Comparison of ENCODE assay signal across 8 cellular contexts in the genomic region with DNA sequence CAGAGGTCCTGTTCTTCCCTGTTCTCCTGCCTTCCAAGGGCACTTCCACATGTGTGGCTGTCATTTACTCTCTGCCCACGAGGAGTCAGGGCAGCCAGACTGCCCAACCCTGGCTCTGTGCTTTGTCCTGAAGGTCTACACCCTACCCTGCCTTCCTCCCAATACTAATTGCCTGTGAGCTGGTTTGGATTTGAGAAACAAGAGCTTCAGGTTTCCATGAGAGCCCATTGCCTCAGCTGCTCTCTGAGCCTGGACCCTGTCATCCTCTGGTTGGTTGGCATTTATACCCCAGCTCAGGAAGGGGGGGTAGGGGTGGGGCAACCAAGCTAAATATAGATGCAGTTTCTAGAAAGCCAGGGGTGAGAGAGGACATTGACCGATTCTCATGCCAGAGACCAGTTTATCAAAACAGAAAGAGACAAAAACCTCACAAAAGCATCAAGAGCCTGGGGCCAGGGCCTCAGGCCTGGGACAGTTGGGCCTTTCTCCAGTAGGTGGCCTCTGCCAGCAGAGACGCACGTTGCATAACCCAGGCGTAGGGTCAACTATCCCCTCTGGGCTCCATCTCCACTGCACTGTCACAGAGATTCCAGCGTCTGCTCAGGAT. TPM values are rescaled to one million over a fixed set of nuclear protein-coding genes. Genes with fewer than 3 reads are reported as not detected.
A peak's percentile ranks its signal among the peaks of the same experiment; 100 is the strongest.
DNase-seq lines count a peak whose midpoint lies in the region; ATAC-seq, FAIRE-seq and TF ChIP-seq lines count a peak whose summit lies in the region.

No MANE protein-coding gene starts in this region.

- H3K9me3 Mint-ChIP-seq in activated T-helper 2 cell treated with anti-CD3 and anti-CD28 coated beads, Interferon-gamma antibody, Interleukin-2, Interleukin-4, amounts not matched to agents 10 μg/mL and 5 μg/mL and 100 μg/mL, durations not matched to agents 14 hours and 24 hours and 36 hours, result no peaks in the 10 kb centered on the region
- no peaks in the 10 kb centered on the region for H3K9me3 Mint-ChIP-seq in type B pancreatic cell

- H4K20me1 ChIP-seq in keratinocyte (ENCODE audit: control insufficient read depth, extremely low read depth, insufficient read depth, low read length), result no peaks in the 10 kb centered on the region

- H3K4me1 Mint-ChIP-seq in activated T-helper 2 cell treated with anti-CD3 and anti-CD28 coated beads, Interferon-gamma antibody, Interleukin-2, Interleukin-4, amounts not matched to agents 10 μg/mL and 5 μg/mL and 100 μg/mL, durations not matched to agents 14 hours and 24 hours and 36 hours (ENCODE audit: low read depth), result peaks cover 79% of the 10 kb centered on the region
- H3K4me1 Mint-ChIP-seq in type B pancreatic cell (ENCODE audit: unreplicated experiment), result no peaks in the 10 kb centered on the region

- no peak for FAIRE-seq in keratinocyte (lab: Jason Lieb, UNC)

- no peak overlapping the region for H3K4me3 ChIP-seq in GM12864 (ENCODE audit: low read depth, low read length)
- no peak overlapping the region for H3K4me3 ChIP-seq in keratinocyte (ENCODE audit: control insufficient read depth in 2 of 3, extremely low read depth in 1 of 3, insufficient read depth in 2 of 3, low read depth in 1 of 3, low read length in 3 of 3)

- no peak overlapping the region for H3K27ac ChIP-seq in keratinocyte (ENCODE audit: control insufficient read depth, insufficient read depth, low read length)

- H3K27me3 Mint-ChIP-seq in activated T-helper 2 cell treated with anti-CD3 and anti-CD28 coated beads, Interferon-gamma antibody, Interleukin-2, Interleukin-4, amounts not matched to agents 10 μg/mL and 5 μg/mL and 100 μg/mL, durations not matched to agents 14 hours and 24 hours and 36 hours (ENCODE audit: low read depth), result no peaks in the 10 kb centered on the region
- no peaks in the 10 kb centered on the region for H3K27me3 Mint-ChIP-seq in type B pancreatic cell

- peaks cover 12% of the 10 kb centered on the region for H3K79me2 ChIP-seq in keratinocyte (ENCODE audit: control insufficient read depth, insufficient read depth, low read length)

- no peak overlapping the region for H2AFZ ChIP-seq in keratinocyte (ENCODE audit: control insufficient read depth, low read length)

- H3K36me3 Mint-ChIP-seq in activated T-helper 2 cell treated with anti-CD3 and anti-CD28 coated beads, Interferon-gamma antibody, Interleukin-2, Interleukin-4, amounts not matched to agents 10 μg/mL and 5 μg/mL and 100 μg/mL, durations not matched to agents 14 hours and 24 hours and 36 hours (ENCODE audit: low read depth), result peaks cover 94% of the 10 kb centered on the region
- no peaks in the 10 kb centered on the region for H3K36me3 Mint-ChIP-seq in type B pancreatic cell

- H3K9me3 ChIP-seq in keratinocyte (ENCODE audit: control insufficient read depth, low read depth, low read length), result no peaks in the 10 kb centered on the region

- H3K4me1 ChIP-seq in keratinocyte (ENCODE audit: control insufficient read depth, extremely low read depth, insufficient read depth, low read length), result peaks cover 7% of the 10 kb centered on the region

- TF ChIP-seq CTCF in GM12864 (IDR thresholded peaks at IDR 0.05; ENCODE audit: low read depth, low read length, missing control alignments) (peak; percentile 56), keratinocyte (optimal IDR thresholded peaks at IDR 0.05 in 1 of 3, IDR thresholded peaks at IDR 0.05 in 1 of 3, conservative IDR thresholded peaks at IDR 0.05 in 1 of 3; ENCODE audit: extremely low read depth in 1 of 3, insufficient read depth in 2 of 3, low read length in 3 of 3) (peak; percentile 23 to 41 (median 27)), type B pancreatic cell (conservative IDR thresholded peaks at IDR 0.05) (peak; percentile 72)

- peak overlapping the region; percentile 10 for H3K4me3 Mint-ChIP-seq in activated T-helper 2 cell treated with anti-CD3 and anti-CD28 coated beads, Interferon-gamma antibody, Interleukin-2, Interleukin-4, amounts not matched to agents 10 μg/mL and 5 μg/mL and 100 μg/mL, durations not matched to agents 14 hours and 24 hours and 36 hours (ENCODE audit: low read depth)
- H3K4me3 Mint-ChIP-seq in type B pancreatic cell, result no peak overlapping the region

- no peaks in the 10 kb centered on the region for H3K9me1 ChIP-seq in keratinocyte (ENCODE audit: control insufficient read depth, extremely low read depth, insufficient read depth, low read length)

- dilution Hi-C loops in keratinocyte (cut with MboI; ENCODE audit: extremely low pct_ligation_motif_present, low sequenced_read_pairs), result no loop called here

- intact Hi-C loops in activated T-helper 2 cell treated with anti-CD3 and anti-CD28 coated beads, Interferon-gamma antibody, Interleukin-2, Interleukin-4, amounts not matched to agents 10 μg/mL and 5 μg/mL and 100 μg/mL, durations not matched to agents 14 hours and 24 hours and 36 hours (cut with micrococcal nuclease), result no loop called here

- H3K9ac ChIP-seq in keratinocyte (ENCODE audit: control insufficient read depth, extremely low read depth, insufficient read depth, low read length), result no peak overlapping the region

- H3K36me3 ChIP-seq in keratinocyte (ENCODE audit: control insufficient read depth in 2 of 2, extremely low read depth in 1 of 2, insufficient read depth in 2 of 2, low read length in 2 of 2), result peaks cover 13 to 36% of the 10 kb centered on the region in 2 experiments

- ATAC-seq in HG03108 (IDR thresholded peaks at IDR 0.05; ENCODE audit: unreplicated experiment) (peak; percentile 32), HG02885 (IDR thresholded peaks at IDR 0.05; ENCODE audit: poor library complexity, unreplicated experiment) (no peak)

- H3K27ac Mint-ChIP-seq in activated T-helper 2 cell treated with anti-CD3 and anti-CD28 coated beads, Interferon-gamma antibody, Interleukin-2, Interleukin-4, amounts not matched to agents 10 μg/mL and 5 μg/mL and 100 μg/mL, durations not matched to agents 14 hours and 24 hours and 36 hours, result peak overlapping the region; percentile 96
- no peak overlapping the region for H3K27ac Mint-ChIP-seq in type B pancreatic cell

- H3K4me2 ChIP-seq in keratinocyte (ENCODE audit: control insufficient read depth, extremely low read depth, insufficient read depth, low read depth, low read length), result no peak overlapping the region

- DNase-seq in GM12864 (ENCODE audit: low read depth), result no peak
- no peak for DNase-seq in activated T-helper 2 cell treated with anti-CD3 and anti-CD28 coated beads, Interferon-gamma antibody, Interleukin-2, Interleukin-4, amounts not matched to agents 10 μg/mL and 5 μg/mL and 100 μg/mL, durations not matched to agents 14 hours and 24 hours and 36 hours (ENCODE audit: low spot score)
- no peak for DNase-seq in keratinocyte (ENCODE audit: low read depth, low spot score)
- no peak for DNase-seq in type B pancreatic cell (ENCODE audit: extremely low spot score, unreplicated experiment)
- DNase-seq in NCI-H1930 (lab: John Stamatoyannopoulos, UW), result no peak
- no peak for DNase-seq in stimulated activated CD4-positive, alpha-beta T cell treated with anti-CD3 and anti-CD28 coated beads, Interleukin-1b, Interleukin-23, amount 100 ng/mL, for 48 hours

- H3K27me3 ChIP-seq in keratinocyte (ENCODE audit: control insufficient read depth, extremely low read depth, insufficient read depth, low read length), result no peaks in the 10 kb centered on the region

RNA-seq across cellular contexts. Expression of a gene that starts 34.5 kb away (rescaled TPM):
- 312 and 317 TPM in 2 replicates for total RNA-seq in activated T-helper 2 cell treated with anti-CD3 and anti-CD28 coated beads, Interferon-gamma antibody, Interleukin-2, Interleukin-4, amounts not matched to agents 10 μg/mL and 5 μg/mL and 100 μg/mL, durations not matched to agents 14 hours and 24 hours and 36 hours
- 29.0 to 94.7 TPM (median 43.3 TPM) in 3 replicates for polyA plus RNA-seq in keratinocyte
- polyA plus RNA-seq in keratinocyte (2011; ENCODE audit: low read depth), result 10.2 TPM
- 46.2 and 48.7 TPM in 2 replicates for polyA plus RNA-seq in keratinocyte (2011; cell fraction: cytosol; rRNA removed)
- 69.6 and 86.5 TPM in 2 replicates for polyA plus RNA-seq in keratinocyte (2011; cell fraction: nucleus; rRNA removed)
- 19.7 and 55.7 TPM in 2 replicates for polyA plus RNA-seq in keratinocyte (2012; ENCODE audit: low replicate concordance)
- polyA minus RNA-seq in keratinocyte, result 39.0 to 158 TPM (median 72.7 TPM) in 3 replicates
- 38.6 TPM for polyA minus RNA-seq in keratinocyte (2011; cell fraction: cytosol; rRNA and poly(A)+ RNA removed)
- polyA minus RNA-seq in keratinocyte (2011; cell fraction: nucleus; rRNA and poly(A)+ RNA removed), result 39.1 and 52.8 TPM in 2 replicates
- total RNA-seq in type B pancreatic cell (ENCODE audit: low replicate concordance), result 0.77 and 1.5 TPM in 2 replicates

RNA-seq across cellular contexts. Expression of a gene that starts 50.6 kb away (rescaled TPM):
- total RNA-seq in activated T-helper 2 cell treated with anti-CD3 and anti-CD28 coated beads, Interferon-gamma antibody, Interleukin-2, Interleukin-4, amounts not matched to agents 10 μg/mL and 5 μg/mL and 100 μg/mL, durations not matched to agents 14 hours and 24 hours and 36 hours, result 251 and 253 TPM in 2 replicates
- polyA plus RNA-seq in keratinocyte, result 15.8 to 32.4 TPM (median 17.0 TPM) in 3 replicates
- 27.9 TPM for polyA plus RNA-seq in keratinocyte (2011; ENCODE audit: low read depth)
- 13.0 and 21.8 TPM in 2 replicates for polyA plus RNA-seq in keratinocyte (2011; cell fraction: cytosol; rRNA removed)
- 67.6 and 79.0 TPM in 2 replicates for polyA plus RNA-seq in keratinocyte (2011; cell fraction: nucleus; rRNA removed)
- polyA plus RNA-seq in keratinocyte (2012; ENCODE audit: low replicate concordance), result 24.3 and 37.1 TPM in 2 replicates
- polyA minus RNA-seq in keratinocyte, result 13.7 to 55.7 TPM (median 18.8 TPM) in 3 replicates
- polyA minus RNA-seq in keratinocyte (2011; cell fraction: cytosol; rRNA and poly(A)+ RNA removed), result 32.6 TPM
- 23.3 and 24.6 TPM in 2 replicates for polyA minus RNA-seq in keratinocyte (2011; cell fraction: nucleus; rRNA and poly(A)+ RNA removed)
- total RNA-seq in type B pancreatic cell (ENCODE audit: low replicate concordance), result 71.5 and 76.1 TPM in 2 replicates

Comparison
In these comparisons a context has a peak if more than half of its experiments do, and no peak if none do; other contexts are left out.
1. RNA of a gene that starts 34.5 kb away (total RNA-seq): 312 to 317 TPM in activated T-helper 2 cell treated with anti-CD3 and anti-CD28 coated beads, Interferon-gamma antibody, Interleukin-2, Interleukin-4, amounts not matched to agents 10 μg/mL and 5 μg/mL and 100 μg/mL, durations not matched to agents 14 hours and 24 hours and 36 hours; 0.77 to 1.5 TPM in type B pancreatic cell; every median in the first group is over 100 times any median in the second.
2. Peak in every context shown above with its lines, with median percentiles within 50 percentile points of each other: CTCF ChIP-seq.